21 cellular contexts compared by ENCODE assay signal in the genomic region with DNA sequence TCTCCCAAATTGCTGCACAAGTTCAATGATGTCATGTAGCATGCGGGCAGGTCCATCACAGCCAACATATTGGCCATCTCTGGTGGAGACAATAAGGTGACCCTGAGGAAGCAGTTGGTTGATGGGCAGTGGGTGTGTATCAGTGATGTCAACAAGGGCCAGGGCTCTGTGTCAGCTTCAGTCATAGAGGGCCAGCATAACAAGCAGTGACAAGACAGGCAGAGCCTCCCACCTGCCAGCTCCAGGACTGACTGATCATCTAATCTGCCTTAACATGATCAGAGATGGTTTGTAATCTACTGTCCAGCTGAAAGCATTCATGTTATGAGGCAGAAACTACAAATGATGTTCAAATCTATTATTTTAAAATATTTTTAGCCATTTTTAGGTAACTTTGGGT.
DNase-seq lines count a peak whose midpoint lies in the region; ATAC-seq, FAIRE-seq and TF ChIP-seq lines count a peak whose summit lies in the region.
"Had no signal": no experiment of that assay in that cellular context is flagged by ENCODE, and none has a peak within 500 bp of the region (broad histone marks: within the 10 kb centered on the region; RNA-seq: fewer than 3 reads in every experiment).

No MANE protein-coding gene starts in this region.

- H3K4me1 ChIP-seq in foreskin keratinocyte: peaks cover 22% of the 10 kb centered on the region

- no peak overlapping the region for H3K4me3 Mint-ChIP-seq in activated CD4-positive, alpha-beta T cell treated with anti-CD3 and anti-CD28 coated beads, Interleukin-2, amount 10 ng/mL, durations not matched to agents 24 days and 14 days
- H3K4me3 Mint-ChIP-seq: CD4-positive, alpha-beta T cell; HFFc6 had no signal

- H3K36me3 Mint-ChIP-seq in activated CD4-positive, alpha-beta T cell treated with anti-CD3 and anti-CD28 coated beads, Interleukin-2, amount 10 ng/mL, durations not matched to agents 24 days and 14 days (ENCODE audit: low read depth): peaks cover 58% of the 10 kb centered on the region

- no peak for FAIRE-seq in bronchial epithelial cell (lab: Jason Lieb, UNC)
- FAIRE-seq: A549, D721Med, G401.6, GM12892, GM18507, HepG2 had no signal

- peaks cover 2% of the 10 kb centered on the region for H3K36me3 ChIP-seq in bronchial epithelial cell (ENCODE audit: control insufficient read depth, insufficient read depth, low read length)

- H3K27ac ChIP-seq in foreskin keratinocyte: no peak overlapping the region
- H3K27ac ChIP-seq: 22Rv1, A549, C4-2B had no signal

- no peak overlapping the region for H3K27ac Mint-ChIP-seq in activated CD4-positive, alpha-beta T cell treated with anti-CD3 and anti-CD28 coated beads, Interleukin-2, amount 10 ng/mL, durations not matched to agents 24 days and 14 days
- H3K27ac Mint-ChIP-seq: CD4-positive, alpha-beta T cell; HFFc6 had no signal

- H3K9me3 Mint-ChIP-seq in activated CD4-positive, alpha-beta T cell treated with anti-CD3 and anti-CD28 coated beads, Interleukin-2, amount 10 ng/mL, durations not matched to agents 24 days and 14 days: peaks cover under 1% of the 10 kb centered on the region
- H3K9me3 Mint-ChIP-seq: CD4-positive, alpha-beta T cell; HFFc6 had no signal

- TF ChIP-seq CTCF in bronchial epithelial cell (IDR thresholded peaks at IDR 0.05; ENCODE audit: insufficient read depth, low read length, severe bottlenecking) (no peak), foreskin keratinocyte (conservative IDR thresholded peaks at IDR 0.05) (no peak)

- H3K27me3 ChIP-seq in bronchial epithelial cell (ENCODE audit: control insufficient read depth, insufficient read depth, low read length) (no peaks in the 10 kb centered on the region), foreskin keratinocyte (no peaks in the 10 kb centered on the region)

- ATAC-seq in foreskin keratinocyte: no peak
- ATAC-seq in HG03039 (IDR thresholded peaks at IDR 0.05; ENCODE audit: unreplicated experiment): no peak
- ATAC-seq: A549, HepG2 had no signal

- intact Hi-C loops in activated CD4-positive, alpha-beta T cell treated with anti-CD3 and anti-CD28 coated beads, Interleukin-2, amount 10 ng/mL, durations not matched to agents 24 days and 14 days (cut with micrococcal nuclease): no loop called here

- no peak overlapping the region for H3K4me3 ChIP-seq in bronchial epithelial cell (ENCODE audit: low read depth, low read length)
- H3K4me3 ChIP-seq: A549 had no signal

- DNase-seq in activated CD4-positive, alpha-beta T cell treated with anti-CD3 and anti-CD28 coated beads, Interleukin-2, amount 10 ng/mL, durations not matched to agents 24 days and 14 days: peak; percentile 44
- no peak for DNase-seq in activated CD4-positive, alpha-beta T cell treated with anti-CD3 and anti-CD28 coated beads for 4 hours
- DNase-seq in bronchial epithelial cell (ENCODE audit: low read depth) (peak; percentile 39), foreskin keratinocyte (peak; percentile 32 to 54), T1000 (lab: John Stamatoyannopoulos, UW) (no peak)
- no peak for DNase-seq in activated T-cell treated with anti-CD3 and anti-CD28 coated beads, Interleukin-2, amount 50 U/mL, for 1 hour
- DNase-seq: AML-193; Caco-2; CD4-positive, alpha-beta T cell; GOT3; H7; HFFc6 had no signal

- H3K4me1 Mint-ChIP-seq in activated CD4-positive, alpha-beta T cell treated with anti-CD3 and anti-CD28 coated beads, Interleukin-2, amount 10 ng/mL, durations not matched to agents 24 days and 14 days: peaks cover 30% of the 10 kb centered on the region

- no peaks in the 10 kb centered on the region for H3K27me3 Mint-ChIP-seq in activated CD4-positive, alpha-beta T cell treated with anti-CD3 and anti-CD28 coated beads, Interleukin-2, amount 10 ng/mL, durations not matched to agents 24 days and 14 days
- H3K27me3 Mint-ChIP-seq: CD4-positive, alpha-beta T cell had no signal

Comparison
In these comparisons a context has a peak if more than half of its experiments do, and no peak if none do; other contexts are left out.
1. DNase-seq: peak in activated CD4-positive, alpha-beta T cell treated with anti-CD3 and anti-CD28 coated beads, Interleukin-2, amount 10 ng/mL, durations not matched to agents 24 days and 14 days (single experiment), bronchial epithelial cell (single experiment) and foreskin keratinocyte (2 of 2); none in activated CD4-positive, alpha-beta T cell treated with anti-CD3 and anti-CD28 coated beads for 4 hours (0 of 2), activated T-cell treated with anti-CD3 and anti-CD28 coated beads, Interleukin-2, amount 50 U/mL, for 1 hour (single experiment) and T1000 (single experiment).